In the genomic region with DNA sequence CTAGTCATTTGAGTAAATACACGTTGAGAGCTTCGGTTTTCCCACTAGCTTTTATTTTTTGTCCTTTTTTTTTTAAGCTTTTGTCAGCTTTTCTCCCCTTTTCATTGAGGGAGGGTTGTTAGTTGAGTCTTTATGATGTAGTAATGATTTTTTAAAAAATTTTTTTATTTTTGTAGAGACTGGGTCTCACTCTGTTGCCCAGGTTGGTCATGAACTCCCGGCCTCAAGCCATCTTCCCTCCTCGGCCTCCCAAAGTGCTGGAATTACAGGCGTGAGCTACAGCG, we compare ENCODE assay signal across 8 cellular contexts. TPM values are rescaled to one million over a fixed set of nuclear protein-coding genes. Genes with fewer than 3 reads are reported as not detected.
DNase-seq lines count a peak whose midpoint lies in the region; ATAC-seq, FAIRE-seq and TF ChIP-seq lines count a peak whose summit lies in the region.

No MANE protein-coding gene starts in this region.

- dilution Hi-C loops in endothelial cell of umbilical vein (cut with MboI; ENCODE audit: extremely low pct_ligation_motif_present, low sequenced_read_pairs): no loop called here

- peak overlapping the region; percentile 61 for H3K27ac ChIP-seq in CD4-positive, CD25-positive, alpha-beta regulatory T cell (ENCODE audit: insufficient read depth, low read length, poor library complexity, severe bottlenecking)
- peak overlapping the region; percentile 56 for H3K27ac ChIP-seq in endothelial cell of umbilical vein (ENCODE audit: insufficient read depth, low read depth, low read length)

- no peak for TF ChIP-seq POLR2A in endothelial cell of umbilical vein (IDR thresholded peaks at IDR 0.05; ENCODE audit: low read depth, low read length)

- H3K27me3 Mint-ChIP-seq in CD4-positive, CD25-positive, alpha-beta regulatory T cell: no peaks in the 10 kb centered on the region
- H3K27me3 Mint-ChIP-seq in osteocyte (ENCODE audit: unreplicated experiment): peaks cover 5% of the 10 kb centered on the region

- FAIRE-seq in endothelial cell of umbilical vein (lab: Jason Lieb, UNC): peak; percentile 64

- H3K36me3 Mint-ChIP-seq in CD4-positive, CD25-positive, alpha-beta regulatory T cell: peaks cover 23% of the 10 kb centered on the region
- peaks cover 18% of the 10 kb centered on the region for H3K36me3 Mint-ChIP-seq in osteocyte (ENCODE audit: unreplicated experiment)

- H4K20me1 ChIP-seq in endothelial cell of umbilical vein (replicated peaks; ENCODE audit: control insufficient read depth, extremely low read depth, insufficient read depth, low read length): no peaks in the 10 kb centered on the region

- no TSS peak for BruUV-seq in endothelial cell of umbilical vein (replicated peaks; lab: Mats Ljungman, UMichigan)

- H2AFZ ChIP-seq in endothelial cell of umbilical vein (ENCODE audit: low read depth, low read length): peak overlapping the region; percentile 85

- no peaks in the 10 kb centered on the region for H3K9me1 ChIP-seq in endothelial cell of umbilical vein (replicated peaks; ENCODE audit: control insufficient read depth, extremely low read depth, insufficient read depth, low read length)

- H3K4me1 ChIP-seq in CD4-positive, CD25-positive, alpha-beta regulatory T cell (ENCODE audit: control insufficient read depth, insufficient read depth, low read length, poor library complexity, severe bottlenecking): peaks cover 61% of the 10 kb centered on the region
- H3K4me1 ChIP-seq in NT2/D1 (ENCODE audit: insufficient read depth, insufficient read length) (peaks cover 15% of the 10 kb centered on the region), endothelial cell of umbilical vein (ENCODE audit: control insufficient read depth, extremely low read depth, insufficient read depth, low read length) (no peaks in the 10 kb centered on the region)

- H3K27me3 ChIP-seq in CD4-positive, CD25-positive, alpha-beta regulatory T cell (ENCODE audit: control insufficient read depth, insufficient read depth, low read length): no peaks in the 10 kb centered on the region
- H3K27me3 ChIP-seq in NT2/D1 (ENCODE audit: insufficient read depth, insufficient read length) (peaks cover 20% of the 10 kb centered on the region), endothelial cell of umbilical vein (ENCODE audit: control insufficient read depth in 2 of 2, insufficient read depth in 2 of 2, low read length in 2 of 2) (no peaks in the 10 kb centered on the region)

- CTCF ChIA-PET in endothelial cell of umbilical vein (lab: Charles Lee): interaction anchor here (0.7 to 1.9 kb wide), 7 partner anchors 14 to 354 kb away, joined by 3 to 14 read pairs (median 4); no protein-coding TSS in a partner anchor
- CTCF ChIA-PET in GM10248 (lab: Yijun Ruan, JAX): interaction anchor here (1.0 to 4.0 kb wide), 4 partner anchors 13 to 327 kb away, joined by 3 to 23 read pairs (median 11); no protein-coding TSS in a partner anchor

- peaks cover 2% of the 10 kb centered on the region for H3K36me3 ChIP-seq in CD4-positive, CD25-positive, alpha-beta regulatory T cell (ENCODE audit: control insufficient read depth, insufficient read depth, low read length)
- H3K36me3 ChIP-seq in NT2/D1 (ENCODE audit: insufficient read depth, insufficient read length, low read length) (peaks cover 24% of the 10 kb centered on the region), endothelial cell of umbilical vein (ENCODE audit: control insufficient read depth in 2 of 2, extremely low read depth in 1 of 2, insufficient read depth in 2 of 2, low read length in 2 of 2) (peaks cover 5 to 9% of the 10 kb centered on the region in 2 experiments)

- peaks cover 14 to 93% (median 55%) of the 10 kb centered on the region in 4 donors for H3K4me1 Mint-ChIP-seq in CD4-positive, CD25-positive, alpha-beta regulatory T cell
- peaks cover 30% of the 10 kb centered on the region for H3K4me1 Mint-ChIP-seq in osteocyte (ENCODE audit: unreplicated experiment)

- H3K9ac ChIP-seq in NT2/D1 (ENCODE audit: insufficient read length, low read depth): peak overlapping the region; percentile 80
- H3K9ac ChIP-seq in endothelial cell of umbilical vein (replicated peaks; ENCODE audit: extremely low read depth, insufficient read depth, low read length): peak overlapping the region; percentile 86

- ATAC-seq in CD4-positive, CD25-positive, alpha-beta regulatory T cell (ENCODE audit: low read depth in 2 of 2): no peak

- no peaks in the 10 kb centered on the region for H3K9me3 ChIP-seq in CD4-positive, CD25-positive, alpha-beta regulatory T cell (ENCODE audit: control insufficient read depth in 2 of 2, low read length in 2 of 2)
- H3K9me3 ChIP-seq in NT2/D1 (ENCODE audit: insufficient read depth, low read length): no peaks in the 10 kb centered on the region
- H3K9me3 ChIP-seq in endothelial cell of umbilical vein (replicated peaks; ENCODE audit: control insufficient read depth, insufficient read depth, low read length): no peaks in the 10 kb centered on the region

- H3K27ac Mint-ChIP-seq in CD4-positive, CD25-positive, alpha-beta regulatory T cell: peak overlapping the region in 2 of 3 donors; percentile 59 to 91
- no peak overlapping the region for H3K27ac Mint-ChIP-seq in osteocyte (ENCODE audit: unreplicated experiment)

- H3K79me2 ChIP-seq in endothelial cell of umbilical vein (ENCODE audit: control insufficient read depth, insufficient read depth, low read length): peaks cover 2% of the 10 kb centered on the region

- no peak for TF ChIP-seq CTCF in endothelial cell of umbilical vein (IDR thresholded peaks at IDR 0.05; ENCODE audit: extremely low read depth in 1 of 2, insufficient read depth in 1 of 2, low read depth in 1 of 2, low read length in 2 of 2)
- TF ChIP-seq CTCF in osteocyte (IDR thresholded peaks at IDR 0.05): no peak
- TF ChIP-seq CTCF in GM10248 (IDR thresholded peaks at IDR 0.05; ENCODE audit: control extremely low read depth, extremely low read depth, low read depth, missing control alignments): no peak

- peak overlapping the region; percentile 94 to 98 (median 96) for H3K4me3 Mint-ChIP-seq in CD4-positive, CD25-positive, alpha-beta regulatory T cell
- H3K4me3 Mint-ChIP-seq in osteocyte (ENCODE audit: unreplicated experiment): peak overlapping the region; percentile 97

- H3K4me3 ChIP-seq in CD4-positive, CD25-positive, alpha-beta regulatory T cell (ENCODE audit: low read depth, low read length): peak overlapping the region; percentile 93
- H3K4me3 ChIP-seq in NT2/D1 (ENCODE audit: insufficient read length, low read depth) (peak overlapping the region; percentile 88), endothelial cell of umbilical vein (replicated peaks in 1 of 3; ENCODE audit: insufficient read depth in 1 of 3, low read depth in 1 of 3, low read length in 3 of 3) (peak overlapping the region; percentile 46 to 66 (median 54))

- no peaks in the 10 kb centered on the region for H3K9me3 Mint-ChIP-seq in CD4-positive, CD25-positive, alpha-beta regulatory T cell
- H3K9me3 Mint-ChIP-seq in osteocyte (ENCODE audit: unreplicated experiment): no peaks in the 10 kb centered on the region

- intact Hi-C loops in endothelial cell of umbilical vein (cut with micrococcal nuclease): loop anchor here (1.0 kb wide), 1 partner anchor 30 kb away; no protein-coding TSS in a partner anchor

- POLR2A ChIA-PET in endothelial cell of umbilical vein (lab: Charles Lee): interaction anchor here (1.0 to 1.4 kb wide), 2 partner anchors 30 to 327 kb away, joined by 3 read pairs; no protein-coding TSS in a partner anchor
- POLR2A ChIA-PET in GM10248 (lab: Yijun Ruan, JAX): interaction anchor here (0.7 kb wide), 1 partner anchor 23 kb away, joined by 3 read pairs; no protein-coding TSS in a partner anchor

- peak overlapping the region; percentile 79 for H3K4me2 ChIP-seq in endothelial cell of umbilical vein (ENCODE audit: insufficient read depth, low read length)

- no peak for DNase-seq in CD4-positive, CD25-positive, alpha-beta regulatory T cell
- no peak for DNase-seq in NT2/D1 (ENCODE audit: low read depth, low spot score)
- no peak for DNase-seq in endothelial cell of umbilical vein (ENCODE audit: low read depth, low spot score)
- no peak for DNase-seq in osteocyte (ENCODE audit: extremely low spot score, unreplicated experiment)
- DNase-seq in GM10248 (ENCODE audit: extremely low spot score): no peak
- no peak for DNase-seq in NCI-H1436 treated with DMSO at 0.1 percent for 48 hours (lab: John Stamatoyannopoulos, UW)
- no peak for DNase-seq in DMS 273 (lab: John Stamatoyannopoulos, UW; ENCODE audit: unreplicated experiment)
- no peak for DNase-seq in GDM1 (lab: John Stamatoyannopoulos, UW)

RNA-seq across cellular contexts. Expression of a gene that starts 0.7 kb away (rescaled TPM):
- total RNA-seq in CD4-positive, CD25-positive, alpha-beta regulatory T cell: 4.8 TPM
- 10 to 100 TPM in 2 of 4 donors, 1 to 10 TPM in 2; 6.9 to 12.4 (median 9.4) TPM for polyA plus RNA-seq in CD4-positive, CD25-positive, alpha-beta regulatory T cell
- total RNA-seq in endothelial cell of umbilical vein (13.5 TPM in 2 replicates), osteocyte (20.6 and 23.8 TPM in 2 replicates)
- polyA plus RNA-seq in endothelial cell of umbilical vein: 11.3 and 12.9 TPM in 2 replicates
- polyA plus RNA-seq in endothelial cell of umbilical vein (2011; cell fraction: cytosol; rRNA removed): 15.3 and 16.2 TPM in 2 replicates
- 13.3 and 14.3 TPM in 2 replicates for polyA plus RNA-seq in endothelial cell of umbilical vein (2011; cell fraction: nucleus; rRNA removed)
- 12.4 and 19.0 TPM in 2 replicates for polyA plus RNA-seq in endothelial cell of umbilical vein (2012)
- polyA minus RNA-seq in endothelial cell of umbilical vein: 14.5 and 21.9 TPM in 2 replicates
- 3.9 TPM for polyA minus RNA-seq in endothelial cell of umbilical vein (2011; cell fraction: cytosol; rRNA and poly(A)+ RNA removed)
- polyA minus RNA-seq in endothelial cell of umbilical vein (2011; cell fraction: nucleus; rRNA and poly(A)+ RNA removed): 10.0 and 12.6 TPM in 2 replicates

RNA-seq across cellular contexts. Expression of a gene that starts 52.6 kb away (rescaled TPM):
- 19.6 TPM for total RNA-seq in CD4-positive, CD25-positive, alpha-beta regulatory T cell
- 10 to 100 TPM; 12.9 to 19.2 (median 16.1) TPM for polyA plus RNA-seq in CD4-positive, CD25-positive, alpha-beta regulatory T cell
- 28.2 and 29.1 TPM in 2 replicates for total RNA-seq in endothelial cell of umbilical vein
- 25.6 and 29.0 TPM in 2 replicates for polyA plus RNA-seq in endothelial cell of umbilical vein
- 19.0 and 19.9 TPM in 2 replicates for polyA plus RNA-seq in endothelial cell of umbilical vein (2011; cell fraction: cytosol; rRNA removed)
- polyA plus RNA-seq in endothelial cell of umbilical vein (2011; cell fraction: nucleus; rRNA removed): 73.5 and 76.7 TPM in 2 replicates
- 12.9 and 21.8 TPM in 2 replicates for polyA plus RNA-seq in endothelial cell of umbilical vein (2012)
- polyA minus RNA-seq in endothelial cell of umbilical vein: 31.8 and 40.5 TPM in 2 replicates
- polyA minus RNA-seq in endothelial cell of umbilical vein (2011; cell fraction: cytosol; rRNA and poly(A)+ RNA removed): 19.7 TPM
- 24.3 and 36.3 TPM in 2 replicates for polyA minus RNA-seq in endothelial cell of umbilical vein (2011; cell fraction: nucleus; rRNA and poly(A)+ RNA removed)
- 22.2 and 25.2 TPM in 2 replicates for total RNA-seq in osteocyte

RNA-seq across cellular contexts. Expression of a gene that starts 56.5 kb away (rescaled TPM):
- total RNA-seq in CD4-positive, CD25-positive, alpha-beta regulatory T cell: 2.2 TPM
- 1 to 10 TPM; 5.5 to 7.1 (median 6.7) TPM for polyA plus RNA-seq in CD4-positive, CD25-positive, alpha-beta regulatory T cell
- total RNA-seq in endothelial cell of umbilical vein (9.6 and 9.8 TPM in 2 replicates), osteocyte (4.4 and 4.7 TPM in 2 replicates)
- 7.8 and 10.3 TPM in 2 replicates for polyA plus RNA-seq in endothelial cell of umbilical vein
- polyA plus RNA-seq in endothelial cell of umbilical vein (2011; cell fraction: cytosol; rRNA removed): 5.2 and 6.7 TPM in 2 replicates
- polyA plus RNA-seq in endothelial cell of umbilical vein (2011; cell fraction: nucleus; rRNA removed): 1.8 and 2.0 TPM in 2 replicates
- 5.2 and 7.0 TPM in 2 replicates for polyA plus RNA-seq in endothelial cell of umbilical vein (2012)
- polyA minus RNA-seq in endothelial cell of umbilical vein: 0.45 and 1.4 TPM in 2 replicates
- not detected for polyA minus RNA-seq in endothelial cell of umbilical vein (2011; cell fraction: cytosol; rRNA and poly(A)+ RNA removed)
- 0.63 and 0.91 TPM in 2 replicates for polyA minus RNA-seq in endothelial cell of umbilical vein (2011; cell fraction: nucleus; rRNA and poly(A)+ RNA removed)
